In genomic region chr10:74976565-74976964, GRCh38 we compare ENCODE assay signal across 1 cellular context.
TF ChIP-seq lines count a peak whose summit lies in the region.

No MANE protein-coding gene starts in this region.

TF ChIP-seq in HCT116, 20 proteins besides CTCF, POLR2A, EP300 and RAD21 (continued from another document):
- TF ChIP-seq ZBTB33 (IDR thresholded peaks at IDR 0.05; ENCODE audit: extremely low read depth, insufficient replicate concordance, low read length) (no peak), ZFX (IDR thresholded peaks at IDR 0.05) (no peak), SP1 (IDR thresholded peaks at IDR 0.05; ENCODE audit: low read depth) (no peak), FOSL1 (IDR thresholded peaks at IDR 0.05; ENCODE audit: low read depth) (no peak), EZH2phosphoT487 (IDR thresholded peaks at IDR 0.05; ENCODE audit: borderline replicate concordance) (no peak), YY1 (IDR thresholded peaks at IDR 0.05; ENCODE audit: extremely low read depth, insufficient replicate concordance, low read depth, low read length) (no peak), ELF1 (IDR thresholded peaks at IDR 0.05; ENCODE audit: borderline replicate concordance, low read depth) (no peak), MAX (IDR thresholded peaks at IDR 0.05) (no peak)
